Comparison of ENCODE assay signal across 1 cellular context in the genomic region with DNA sequence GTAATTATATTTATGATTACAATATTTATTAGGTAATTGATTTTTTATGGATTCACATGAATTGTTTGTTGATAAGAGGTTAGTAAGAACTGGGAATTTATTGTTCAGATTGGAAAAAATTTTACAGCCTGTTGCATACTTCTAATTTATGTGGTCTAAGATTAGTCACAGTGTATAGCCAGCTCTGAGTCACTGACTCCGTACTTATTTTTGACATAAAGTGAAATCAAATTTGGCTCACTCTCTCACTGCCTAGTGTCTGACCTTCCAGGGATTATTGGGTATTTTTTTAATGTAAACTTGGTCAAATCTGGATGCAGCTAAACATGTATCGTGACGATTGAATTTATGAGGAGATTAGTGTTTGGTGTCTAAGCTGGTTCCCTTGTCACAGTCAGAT.
TF ChIP-seq lines count a peak whose summit lies in the region.

No MANE protein-coding gene starts in this region.

TF ChIP-seq in HCT116, 20 proteins besides CTCF, POLR2A, EP300 and RAD21 (continued from another document):
- TF ChIP-seq, protein P1, sequence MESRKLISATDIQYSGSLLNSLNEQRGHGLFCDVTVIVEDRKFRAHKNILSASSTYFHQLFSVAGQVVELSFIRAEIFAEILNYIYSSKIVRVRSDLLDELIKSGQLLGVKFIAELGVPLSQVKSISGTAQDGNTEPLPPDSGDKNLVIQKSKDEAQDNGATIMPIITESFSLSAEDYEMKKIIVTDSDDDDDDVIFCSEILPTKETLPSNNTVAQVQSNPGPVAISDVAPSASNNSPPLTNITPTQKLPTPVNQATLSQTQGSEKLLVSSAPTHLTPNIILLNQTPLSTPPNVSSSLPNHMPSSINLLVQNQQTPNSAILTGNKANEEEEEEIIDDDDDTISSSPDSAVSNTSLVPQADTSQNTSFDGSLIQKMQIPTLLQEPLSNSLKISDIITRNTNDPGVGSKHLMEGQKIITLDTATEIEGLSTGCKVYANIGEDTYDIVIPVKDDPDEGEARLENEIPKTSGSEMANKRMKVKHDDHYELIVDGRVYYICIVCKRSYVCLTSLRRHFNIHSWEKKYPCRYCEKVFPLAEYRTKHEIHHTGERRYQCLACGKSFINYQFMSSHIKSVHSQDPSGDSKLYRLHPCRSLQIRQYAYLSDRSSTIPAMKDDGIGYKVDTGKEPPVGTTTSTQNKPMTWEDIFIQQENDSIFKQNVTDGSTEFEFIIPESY (IDR thresholded peaks at IDR 0.05; ENCODE audit: extremely low read depth, insufficient replicate concordance, low read length), result no peak
- TF ChIP-seq ELF1 (IDR thresholded peaks at IDR 0.05; ENCODE audit: borderline replicate concordance, low read depth), result no peak
- no peak for TF ChIP-seq SIN3A (IDR thresholded peaks at IDR 0.05; ENCODE audit: low read depth)
- peak; percentile 73 for TF ChIP-seq CEBPB (IDR thresholded peaks at IDR 0.05; ENCODE audit: low read depth)
- 0 out of 2 replicates have a peak, but pooled peaks have one; percentile 37 for TF ChIP-seq ATF3 (IDR thresholded peaks at IDR 0.05)
TF ChIP-seq in HCT116: peak in this region for 7.
